ENCODE assay signal across 10 cellular contexts in genomic region chr7:80106498-80107113, GRCh38. TPM values are rescaled to one million over a fixed set of nuclear protein-coding genes. Genes with fewer than 3 reads are reported as not detected.
DNase-seq lines count a peak whose midpoint lies in the region; ATAC-seq and TF ChIP-seq lines count a peak whose summit lies in the region.
"Had no signal": no experiment of that assay in that cellular context is flagged by ENCODE, and none has a peak within 500 bp of the region (broad histone marks: within the 10 kb centered on the region; RNA-seq: fewer than 3 reads in every experiment).

No MANE protein-coding gene starts in this region.

- peak; percentile 35 for DNase-seq in OCI-M1 (lab: John Stamatoyannopoulos, UW)
- no peak for DNase-seq in naive thymus-derived CD8-positive, alpha-beta T cell
- no peak for DNase-seq in stimulated activated CD4-positive, alpha-beta T cell treated with anti-CD3 and anti-CD28 coated beads, Interleukin-12 subunit alpha, Interleukin-12 subunit beta, amount 100 ng/mL, for 4 hours
- no peak for DNase-seq in COR-L47 (lab: John Stamatoyannopoulos, UW)
- no peak for DNase-seq in GM10248 (ENCODE audit: extremely low spot score)
- DNase-seq: activated B cell treated with CpG ODN at 0.5 μM for 24 hours, DMS153, NCI-H187 treated with DMSO at 0.1 percent for 48 hours had no signal

- peak overlapping the region; percentile 1 to 63 (median 18) for H3K27ac Mint-ChIP-seq in naive thymus-derived CD8-positive, alpha-beta T cell
- H3K27ac Mint-ChIP-seq: activated B cell treated with CpG ODN at 0.5 μM for 24 hours had no signal

- peaks cover 0 to 3% (median 0%) of the 10 kb centered on the region in 9 donors for H3K9me3 Mint-ChIP-seq in naive thymus-derived CD8-positive, alpha-beta T cell
- H3K9me3 Mint-ChIP-seq: activated B cell treated with CpG ODN at 0.5 μM for 24 hours had no signal

- CTCF ChIA-PET in GM10248 (lab: Yijun Ruan, JAX), result interaction anchor here (1.1 to 1.9 kb wide), 3 partner anchors 10 to 48 kb away, joined by 3 to 8 read pairs (median 4); no protein-coding TSS in a partner anchor

- peak overlapping the region in 8 of 10 donors; percentile 1 to 70 (median 40) for H3K4me3 Mint-ChIP-seq in naive thymus-derived CD8-positive, alpha-beta T cell
- H3K4me3 Mint-ChIP-seq: activated B cell treated with CpG ODN at 0.5 μM for 24 hours had no signal

- peak; percentile 52 for ATAC-seq in GM18861 (IDR thresholded peaks at IDR 0.05; ENCODE audit: unreplicated experiment)
- ATAC-seq in HG02588 (IDR thresholded peaks at IDR 0.05; ENCODE audit: unreplicated experiment), result peak; percentile 61
- ATAC-seq in naive thymus-derived CD8-positive, alpha-beta T cell, result no peak

- peaks cover 0 to 2% (median 0%) of the 10 kb centered on the region in 5 donors for H3K27me3 Mint-ChIP-seq in naive thymus-derived CD8-positive, alpha-beta T cell
- H3K27me3 Mint-ChIP-seq: activated B cell treated with CpG ODN at 0.5 μM for 24 hours had no signal

- POLR2A ChIA-PET in naive thymus-derived CD8-positive, alpha-beta T cell (lab: Charles Lee), result no interaction called here
- POLR2A ChIA-PET in GM10248 (lab: Yijun Ruan, JAX), result no interaction called here

- no peaks in the 10 kb centered on the region for H3K36me3 Mint-ChIP-seq in naive thymus-derived CD8-positive, alpha-beta T cell

- TF ChIP-seq CTCF in GM10248 (IDR thresholded peaks at IDR 0.05; ENCODE audit: control extremely low read depth, extremely low read depth, low read depth, missing control alignments), result no peak

- peaks cover 13 to 30% (median 28%) of the 10 kb centered on the region in 4 donors for H3K4me1 Mint-ChIP-seq in naive thymus-derived CD8-positive, alpha-beta T cell

RNA-seq across cellular contexts. Expression of gene GNAI1, which starts 28.0 kb away (rescaled TPM):
- total RNA-seq in naive thymus-derived CD8-positive, alpha-beta T cell, result 1 to 10 TPM; 1.5 to 2.0 TPM
- 10 to 100 TPM in 1 of 3 donors, 1 to 10 TPM in 2; 2.5 to 10.1 (median 6.7) TPM for polyA plus RNA-seq in naive thymus-derived CD8-positive, alpha-beta T cell

Comparison
In these comparisons a context has a peak if more than half of its experiments do, and no peak if none do; other contexts are left out.
1. ATAC-seq: peak in GM18861 (single experiment) and HG02588 (single experiment); none in naive thymus-derived CD8-positive, alpha-beta T cell (0 of 2).